ENCODE assay signal across 1 cellular context in genomic region chr17:17547210-17547764, GRCh38.
A peak's percentile ranks its signal among the peaks of the same experiment; 100 is the strongest.
TF ChIP-seq lines count a peak whose summit lies in the region.

No MANE protein-coding gene starts in this region.

TF ChIP-seq in HepG2, 621 proteins besides CTCF, POLR2A, EP300 and RAD21 (continued from another document and continues in another):
- TF ChIP-seq PHF5A (CRISPR knock-in tag; IDR thresholded peaks at IDR 0.05; ENCODE audit: low read depth, unreplicated experiment): no peak
- peak; percentile 90 for TF ChIP-seq RXRB (CRISPR knock-in tag; IDR thresholded peaks at IDR 0.05; ENCODE audit: borderline replicate concordance)
- TF ChIP-seq PHF20 (CRISPR knock-in tag; IDR thresholded peaks at IDR 0.05): 0 out of 2 replicates have a peak, but pooled peaks have one; percentile 23
- peak; percentile 69; the same call in 1 of the 2 replicates for TF ChIP-seq ERF (CRISPR knock-in tag; IDR thresholded peaks at IDR 0.05)
- peak; percentile 73; the same call in 1 of the 2 replicates for TF ChIP-seq MEIS2 (CRISPR knock-in tag; IDR thresholded peaks at IDR 0.05)
- TF ChIP-seq NR2F1 (CRISPR knock-in tag; IDR thresholded peaks at IDR 0.05): peak; percentile 25 to 36; a peak in 2 of 4 replicates
- TF ChIP-seq, protein P1, sequence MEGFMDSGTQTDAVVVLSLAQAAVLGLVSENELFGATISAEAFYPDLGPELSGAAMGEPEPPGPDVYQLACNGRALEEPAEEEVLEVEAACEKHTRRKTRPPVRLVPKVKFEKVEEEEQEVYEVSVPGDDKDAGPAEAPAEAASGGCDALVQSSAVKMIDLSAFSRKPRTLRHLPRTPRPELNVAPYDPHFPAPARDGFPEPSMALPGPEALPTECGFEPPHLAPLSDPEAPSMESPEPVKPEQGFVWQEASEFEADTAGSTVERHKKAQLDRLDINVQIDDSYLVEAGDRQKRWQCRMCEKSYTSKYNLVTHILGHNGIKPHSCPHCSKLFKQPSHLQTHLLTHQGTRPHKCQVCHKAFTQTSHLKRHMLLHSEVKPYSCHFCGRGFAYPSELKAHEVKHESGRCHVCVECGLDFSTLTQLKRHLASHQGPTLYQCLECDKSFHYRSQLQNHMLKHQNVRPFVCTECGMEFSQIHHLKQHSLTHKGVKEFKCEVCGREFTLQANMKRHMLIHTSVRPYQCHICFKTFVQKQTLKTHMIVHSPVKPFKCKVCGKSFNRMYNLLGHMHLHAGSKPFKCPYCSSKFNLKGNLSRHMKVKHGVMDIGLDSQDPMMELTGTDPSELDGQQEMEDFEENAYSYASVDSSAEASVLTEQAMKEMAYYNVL (CRISPR knock-in tag; IDR thresholded peaks at IDR 0.05; ENCODE audit: borderline replicate concordance): peak; percentile 89; the same call in 1 of the 2 replicates
- TF ChIP-seq CBX1 (IDR thresholded peaks at IDR 0.05; ENCODE audit: low read depth): no peak
- peak; percentile 50; the same call in 1 of the 2 replicates for TF ChIP-seq CREM (IDR thresholded peaks at IDR 0.05)
- no peak for TF ChIP-seq CREM (CRISPR knock-in tag; IDR thresholded peaks at IDR 0.05)
- TF ChIP-seq SIX4 (CRISPR knock-in tag; IDR thresholded peaks at IDR 0.05): peak; percentile 34; the same call in 1 of the 2 replicates
- peak; percentile 65; the same call in 1 of the 2 replicates for TF ChIP-seq ZNF770 (CRISPR knock-in tag; IDR thresholded peaks at IDR 0.05)
- TF ChIP-seq PITX1 (CRISPR knock-in tag; IDR thresholded peaks at IDR 0.05): peak; percentile 89
- peak; percentile 70; the same call in 1 of the 2 replicates for TF ChIP-seq ZNF784 (CRISPR knock-in tag; IDR thresholded peaks at IDR 0.05; ENCODE audit: borderline replicate concordance)
- TF ChIP-seq, protein P2, sequence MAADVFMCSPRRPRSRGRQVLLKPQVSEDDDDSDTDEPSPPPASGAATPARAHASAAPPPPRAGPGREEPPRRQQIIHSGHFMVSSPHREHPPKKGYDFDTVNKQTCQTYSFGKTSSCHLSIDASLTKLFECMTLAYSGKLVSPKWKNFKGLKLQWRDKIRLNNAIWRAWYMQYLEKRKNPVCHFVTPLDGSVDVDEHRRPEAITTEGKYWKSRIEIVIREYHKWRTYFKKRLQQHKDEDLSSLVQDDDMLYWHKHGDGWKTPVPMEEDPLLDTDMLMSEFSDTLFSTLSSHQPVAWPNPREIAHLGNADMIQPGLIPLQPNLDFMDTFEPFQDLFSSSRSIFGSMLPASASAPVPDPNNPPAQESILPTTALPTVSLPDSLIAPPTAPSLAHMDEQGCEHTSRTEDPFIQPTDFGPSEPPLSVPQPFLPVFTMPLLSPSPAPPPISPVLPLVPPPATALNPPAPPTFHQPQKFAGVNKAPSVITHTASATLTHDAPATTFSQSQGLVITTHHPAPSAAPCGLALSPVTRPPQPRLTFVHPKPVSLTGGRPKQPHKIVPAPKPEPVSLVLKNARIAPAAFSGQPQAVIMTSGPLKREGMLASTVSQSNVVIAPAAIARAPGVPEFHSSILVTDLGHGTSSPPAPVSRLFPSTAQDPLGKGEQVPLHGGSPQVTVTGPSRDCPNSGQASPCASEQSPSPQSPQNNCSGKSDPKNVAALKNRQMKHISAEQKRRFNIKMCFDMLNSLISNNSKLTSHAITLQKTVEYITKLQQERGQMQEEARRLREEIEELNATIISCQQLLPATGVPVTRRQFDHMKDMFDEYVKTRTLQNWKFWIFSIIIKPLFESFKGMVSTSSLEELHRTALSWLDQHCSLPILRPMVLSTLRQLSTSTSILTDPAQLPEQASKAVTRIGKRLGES (CRISPR knock-in tag; IDR thresholded peaks at IDR 0.05; ENCODE audit: borderline replicate concordance): no peak
- TF ChIP-seq ZNF256 (CRISPR knock-in tag; conservative IDR thresholded peaks at IDR 0.05): no peak
- TF ChIP-seq, protein P3, sequence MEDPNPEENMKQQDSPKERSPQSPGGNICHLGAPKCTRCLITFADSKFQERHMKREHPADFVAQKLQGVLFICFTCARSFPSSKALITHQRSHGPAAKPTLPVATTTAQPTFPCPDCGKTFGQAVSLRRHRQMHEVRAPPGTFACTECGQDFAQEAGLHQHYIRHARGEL (CRISPR knock-in tag; IDR thresholded peaks at IDR 0.05): no peak
- peak; percentile 51; the same call in 1 of the 2 replicates for TF ChIP-seq SIX1 (CRISPR knock-in tag; IDR thresholded peaks at IDR 0.05; ENCODE audit: borderline replicate concordance)
- peak; percentile 59 for TF ChIP-seq ZSCAN25 (CRISPR knock-in tag; IDR thresholded peaks at IDR 0.05)
- TF ChIP-seq ZNF570 (CRISPR knock-in tag; IDR thresholded peaks at IDR 0.05; ENCODE audit: borderline replicate concordance): no peak
- TF ChIP-seq FOXA1 (IDR thresholded peaks at IDR 0.05): no peak
- 0 out of 2 replicates have a peak, but pooled peaks have one; percentile 51 for TF ChIP-seq FOXA1 (CRISPR knock-in tag; IDR thresholded peaks at IDR 0.05)
- TF ChIP-seq ZNF619 (CRISPR knock-in tag; IDR thresholded peaks at IDR 0.05): 0 out of 2 replicates have a peak, but pooled peaks have one; percentile 38
- no peak for TF ChIP-seq ZNF672 (CRISPR knock-in tag; IDR thresholded peaks at IDR 0.05)
- 0 out of 2 replicates have a peak, but pooled peaks have one; percentile 29 for TF ChIP-seq ZBTB7B (CRISPR knock-in tag; IDR thresholded peaks at IDR 0.05)
- TF ChIP-seq SP5 (CRISPR knock-in tag; IDR thresholded peaks at IDR 0.05; ENCODE audit: borderline replicate concordance, low read depth): peak; percentile 21; the same call in 1 of the 2 replicates
- TF ChIP-seq STAT6 (CRISPR knock-in tag; IDR thresholded peaks at IDR 0.05; ENCODE audit: borderline replicate concordance): peak; percentile 69; the same call in 1 of the 2 replicates
- TF ChIP-seq MXI1 (IDR thresholded peaks at IDR 0.05; ENCODE audit: borderline replicate concordance, low read depth, low read length): peak; percentile 40; the same call in 1 of the 3 replicates
- no peak for TF ChIP-seq WIZ (CRISPR knock-in tag; IDR thresholded peaks at IDR 0.05)
- TF ChIP-seq, protein P4, sequence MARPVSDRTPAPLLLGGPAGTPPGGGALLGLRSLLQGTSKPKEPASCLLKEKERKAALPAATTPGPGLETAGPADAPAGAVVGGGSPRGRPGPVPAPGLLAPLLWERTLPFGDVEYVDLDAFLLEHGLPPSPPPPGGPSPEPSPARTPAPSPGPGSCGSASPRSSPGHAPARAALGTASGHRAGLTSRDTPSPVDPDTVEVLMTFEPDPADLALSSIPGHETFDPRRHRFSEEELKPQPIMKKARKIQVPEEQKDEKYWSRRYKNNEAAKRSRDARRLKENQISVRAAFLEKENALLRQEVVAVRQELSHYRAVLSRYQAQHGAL (CRISPR knock-in tag; IDR thresholded peaks at IDR 0.05; ENCODE audit: not compliant biosample characterization): peak; percentile 46
- peak; percentile 62 for TF ChIP-seq GATAD2A (CRISPR knock-in tag; IDR thresholded peaks at IDR 0.05)
- 0 out of 2 replicates have a peak, but pooled peaks have one; percentile 34 for TF ChIP-seq KDM2A (CRISPR knock-in tag; IDR thresholded peaks at IDR 0.05; ENCODE audit: borderline replicate concordance, low read depth)
- peak; percentile 68 for TF ChIP-seq SRSF1 (optimal IDR thresholded peaks at IDR 0.05; ENCODE audit: low read depth, low read length)
- TF ChIP-seq ZBTB7A (CRISPR knock-in tag; IDR thresholded peaks at IDR 0.05): peak; percentile 58; the same call in 1 of the 2 replicates
- TF ChIP-seq RFXAP (CRISPR knock-in tag; IDR thresholded peaks at IDR 0.05; ENCODE audit: borderline replicate concordance): peak; percentile 66; the same call in 1 of the 2 replicates
- TF ChIP-seq, protein P5, sequence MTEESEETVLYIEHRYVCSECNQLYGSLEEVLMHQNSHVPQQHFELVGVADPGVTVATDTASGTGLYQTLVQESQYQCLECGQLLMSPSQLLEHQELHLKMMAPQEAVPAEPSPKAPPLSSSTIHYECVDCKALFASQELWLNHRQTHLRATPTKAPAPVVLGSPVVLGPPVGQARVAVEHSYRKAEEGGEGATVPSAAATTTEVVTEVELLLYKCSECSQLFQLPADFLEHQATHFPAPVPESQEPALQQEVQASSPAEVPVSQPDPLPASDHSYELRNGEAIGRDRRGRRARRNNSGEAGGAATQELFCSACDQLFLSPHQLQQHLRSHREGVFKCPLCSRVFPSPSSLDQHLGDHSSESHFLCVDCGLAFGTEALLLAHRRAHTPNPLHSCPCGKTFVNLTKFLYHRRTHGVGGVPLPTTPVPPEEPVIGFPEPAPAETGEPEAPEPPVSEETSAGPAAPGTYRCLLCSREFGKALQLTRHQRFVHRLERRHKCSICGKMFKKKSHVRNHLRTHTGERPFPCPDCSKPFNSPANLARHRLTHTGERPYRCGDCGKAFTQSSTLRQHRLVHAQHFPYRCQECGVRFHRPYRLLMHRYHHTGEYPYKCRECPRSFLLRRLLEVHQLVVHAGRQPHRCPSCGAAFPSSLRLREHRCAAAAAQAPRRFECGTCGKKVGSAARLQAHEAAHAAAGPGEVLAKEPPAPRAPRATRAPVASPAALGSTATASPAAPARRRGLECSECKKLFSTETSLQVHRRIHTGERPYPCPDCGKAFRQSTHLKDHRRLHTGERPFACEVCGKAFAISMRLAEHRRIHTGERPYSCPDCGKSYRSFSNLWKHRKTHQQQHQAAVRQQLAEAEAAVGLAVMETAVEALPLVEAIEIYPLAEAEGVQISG (CRISPR knock-in tag; IDR thresholded peaks at IDR 0.05): peak; percentile 54; the same call in 1 of the 2 replicates
- peak; percentile 37; the same call in 1 of the 2 replicates for TF ChIP-seq GATAD1 (CRISPR knock-in tag; IDR thresholded peaks at IDR 0.05)
- TF ChIP-seq ZNF597 (CRISPR knock-in tag; IDR thresholded peaks at IDR 0.05): no peak
- TF ChIP-seq, protein P6, sequence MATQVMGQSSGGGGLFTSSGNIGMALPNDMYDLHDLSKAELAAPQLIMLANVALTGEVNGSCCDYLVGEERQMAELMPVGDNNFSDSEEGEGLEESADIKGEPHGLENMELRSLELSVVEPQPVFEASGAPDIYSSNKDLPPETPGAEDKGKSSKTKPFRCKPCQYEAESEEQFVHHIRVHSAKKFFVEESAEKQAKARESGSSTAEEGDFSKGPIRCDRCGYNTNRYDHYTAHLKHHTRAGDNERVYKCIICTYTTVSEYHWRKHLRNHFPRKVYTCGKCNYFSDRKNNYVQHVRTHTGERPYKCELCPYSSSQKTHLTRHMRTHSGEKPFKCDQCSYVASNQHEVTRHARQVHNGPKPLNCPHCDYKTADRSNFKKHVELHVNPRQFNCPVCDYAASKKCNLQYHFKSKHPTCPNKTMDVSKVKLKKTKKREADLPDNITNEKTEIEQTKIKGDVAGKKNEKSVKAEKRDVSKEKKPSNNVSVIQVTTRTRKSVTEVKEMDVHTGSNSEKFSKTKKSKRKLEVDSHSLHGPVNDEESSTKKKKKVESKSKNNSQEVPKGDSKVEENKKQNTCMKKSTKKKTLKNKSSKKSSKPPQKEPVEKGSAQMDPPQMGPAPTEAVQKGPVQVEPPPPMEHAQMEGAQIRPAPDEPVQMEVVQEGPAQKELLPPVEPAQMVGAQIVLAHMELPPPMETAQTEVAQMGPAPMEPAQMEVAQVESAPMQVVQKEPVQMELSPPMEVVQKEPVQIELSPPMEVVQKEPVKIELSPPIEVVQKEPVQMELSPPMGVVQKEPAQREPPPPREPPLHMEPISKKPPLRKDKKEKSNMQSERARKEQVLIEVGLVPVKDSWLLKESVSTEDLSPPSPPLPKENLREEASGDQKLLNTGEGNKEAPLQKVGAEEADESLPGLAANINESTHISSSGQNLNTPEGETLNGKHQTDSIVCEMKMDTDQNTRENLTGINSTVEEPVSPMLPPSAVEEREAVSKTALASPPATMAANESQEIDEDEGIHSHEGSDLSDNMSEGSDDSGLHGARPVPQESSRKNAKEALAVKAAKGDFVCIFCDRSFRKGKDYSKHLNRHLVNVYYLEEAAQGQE (IDR thresholded peaks at IDR 0.05; ENCODE audit: borderline replicate concordance in 1 of 2, low read depth in 1 of 2, low read length in 2 of 2): 0 out of 4 replicates have a peak, but pooled peaks of 1 of the 2 experiments have one; percentile 22
